Comparison of ENCODE assay signal across 1 cellular context in genomic region chr12:63882844-63883243, GRCh38.
TF ChIP-seq lines count a peak whose summit lies in the region.

No MANE protein-coding gene starts in this region.

TF ChIP-seq in GM23338, 12 proteins besides CTCF, POLR2A, EP300 and RAD21 (continued from another document):
- TF ChIP-seq ZNF462 (CRISPR knock-in tag; IDR thresholded peaks at IDR 0.05) (no peak), CREB1 (CRISPR knock-in tag; IDR thresholded peaks at IDR 0.05; ENCODE audit: low read depth) (no peak), EZH2phosphoT487 (IDR thresholded peaks at IDR 0.05; ENCODE audit: unreplicated experiment) (no peak), ZNF114 (CRISPR knock-in tag; IDR thresholded peaks at IDR 0.05) (no peak), JUNB (IDR thresholded peaks at IDR 0.05; ENCODE audit: unreplicated experiment) (no peak), ZNF331 (CRISPR knock-in tag; IDR thresholded peaks at IDR 0.05; ENCODE audit: low read depth) (no peak), REST (IDR thresholded peaks at IDR 0.05; ENCODE audit: unreplicated experiment) (no peak), POLR2AphosphoS5 (IDR thresholded peaks at IDR 0.05; ENCODE audit: low read depth) (no peak), EZH2 (IDR thresholded peaks at IDR 0.05; ENCODE audit: low read depth, unreplicated experiment) (no peak)
TF ChIP-seq in GM23338: peak in this region for 0.
